In the genomic region with DNA sequence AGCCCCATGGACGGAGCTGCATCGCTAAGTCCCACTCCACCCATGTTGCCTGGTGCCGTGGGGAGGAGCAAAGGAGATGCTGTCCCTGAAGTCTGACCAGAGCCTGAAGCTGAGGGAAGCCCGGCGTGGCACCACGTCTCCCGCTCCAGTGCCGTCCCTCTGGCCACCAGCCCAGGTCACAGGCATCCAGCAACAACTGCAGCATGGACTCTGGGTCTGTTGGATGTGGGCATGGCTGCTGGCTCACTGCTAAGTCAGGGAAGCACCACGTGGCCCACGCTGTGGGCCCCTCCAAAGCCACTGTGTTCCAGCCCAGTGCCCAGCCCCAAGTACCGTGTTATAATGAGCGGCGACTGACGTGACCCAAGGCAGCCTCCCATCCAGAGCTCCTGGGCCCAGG, we compare ENCODE assay signal across 9 cellular contexts.
"Had no signal": no experiment of that assay in that cellular context is flagged by ENCODE, and none has a peak within 500 bp of the region (broad histone marks: within the 10 kb centered on the region; RNA-seq: fewer than 3 reads in every experiment).

No MANE protein-coding gene starts in this region.

- H2AFZ ChIP-seq: PC-9 had no signal

- H3K4me2 ChIP-seq: PC-9 had no signal

- H3K36me3 ChIP-seq: cardiac muscle cell, MG63 had no signal

- H3K27ac ChIP-seq: cardiac muscle cell, PC-9, RWPE1 had no signal

- H3K27me3 ChIP-seq: cardiac muscle cell, MG63 had no signal

- H3K27me3 Mint-ChIP-seq: activated B cell treated with CpG ODN at 0.5 μM for 24 hours; activated CD4-positive, alpha-beta memory T cell treated with anti-CD3 and anti-CD28 coated beads for 36 hours; activated naive CD4-positive, alpha-beta T cell treated with anti-CD3 and anti-CD28 coated beads, Interleukin-2, amount 10 ng/mL, durations not matched to agents 7 days and 5 days; activated naive CD8-positive, alpha-beta T cell; activated naive CD8-positive, alpha-beta T cell treated with anti-CD3 and anti-CD28 coated beads, Interleukin-2, amount 50 U/mL, for 24 hours had no signal

- H3K27ac Mint-ChIP-seq: activated B cell treated with CpG ODN at 0.5 μM for 24 hours; activated CD4-positive, alpha-beta memory T cell treated with anti-CD3 and anti-CD28 coated beads for 36 hours; activated naive CD4-positive, alpha-beta T cell treated with anti-CD3 and anti-CD28 coated beads, Interleukin-2, amount 10 ng/mL, durations not matched to agents 7 days and 5 days; activated naive CD8-positive, alpha-beta T cell; activated naive CD8-positive, alpha-beta T cell treated with anti-CD3 and anti-CD28 coated beads, Interleukin-2, amount 50 U/mL, for 24 hours had no signal

- H3K9me3 ChIP-seq: MG63 had no signal

- H3K4me3 ChIP-seq: cardiac muscle cell, MG63, PC-9 had no signal

- H3K4me1 Mint-ChIP-seq: activated naive CD4-positive, alpha-beta T cell treated with anti-CD3 and anti-CD28 coated beads, Interleukin-2, amount 10 ng/mL, durations not matched to agents 7 days and 5 days had no signal

- H3K4me3 Mint-ChIP-seq: activated B cell treated with CpG ODN at 0.5 μM for 24 hours; activated CD4-positive, alpha-beta memory T cell treated with anti-CD3 and anti-CD28 coated beads for 36 hours; activated naive CD4-positive, alpha-beta T cell treated with anti-CD3 and anti-CD28 coated beads, Interleukin-2, amount 10 ng/mL, durations not matched to agents 7 days and 5 days; activated naive CD8-positive, alpha-beta T cell; activated naive CD8-positive, alpha-beta T cell treated with anti-CD3 and anti-CD28 coated beads, Interleukin-2, amount 50 U/mL, for 24 hours had no signal

- H3K36me3 Mint-ChIP-seq: activated CD4-positive, alpha-beta memory T cell treated with anti-CD3 and anti-CD28 coated beads for 36 hours; activated naive CD4-positive, alpha-beta T cell treated with anti-CD3 and anti-CD28 coated beads, Interleukin-2, amount 10 ng/mL, durations not matched to agents 7 days and 5 days; activated naive CD8-positive, alpha-beta T cell had no signal

- H3K9me3 Mint-ChIP-seq: activated B cell treated with CpG ODN at 0.5 μM for 24 hours; activated CD4-positive, alpha-beta memory T cell treated with anti-CD3 and anti-CD28 coated beads for 36 hours; activated naive CD4-positive, alpha-beta T cell treated with anti-CD3 and anti-CD28 coated beads, Interleukin-2, amount 10 ng/mL, durations not matched to agents 7 days and 5 days; activated naive CD8-positive, alpha-beta T cell treated with anti-CD3 and anti-CD28 coated beads, Interleukin-2, amount 50 U/mL, for 24 hours had no signal
